ENCODE assay signal across 8 cellular contexts in the genomic region with DNA sequence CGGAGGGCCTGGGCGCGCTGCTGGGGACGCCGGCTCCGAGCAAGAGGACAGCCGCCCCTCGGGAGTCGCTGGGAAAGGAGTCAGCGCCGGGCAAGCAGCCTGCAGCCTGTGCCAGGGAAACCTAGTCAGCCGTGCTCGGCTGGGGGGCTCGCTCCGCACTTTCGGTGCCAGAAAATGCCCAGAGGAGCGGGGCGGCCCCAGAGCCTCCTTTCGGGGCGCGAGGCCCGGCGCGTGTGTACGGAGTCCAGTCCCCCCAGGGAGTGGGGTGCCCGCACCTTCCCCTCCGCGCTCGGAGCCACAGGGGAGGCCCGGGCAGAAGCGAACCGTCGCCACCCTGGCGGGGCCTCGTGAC.
DNase-seq lines count a peak whose midpoint lies in the region; ATAC-seq and TF ChIP-seq lines count a peak whose summit lies in the region.

No MANE protein-coding gene starts in this region.

- peaks cover 0 to 2% of the 10 kb centered on the region in 2 donors for H3K9me3 Mint-ChIP-seq in activated T-cell treated with anti-CD3 and anti-CD28 coated beads, Interleukin-2, amount 50 U/mL, for 72 hours

- intact Hi-C loops in lower lobe of right lung (cut with DNase I): no loop called here
- intact Hi-C loops in tibial artery (cut with DNase I; ENCODE audit: low total_unique reads): no loop called here

- H3K27ac ChIP-seq in lower lobe of right lung (peak overlapping the region; percentile 83), tibial artery (peak overlapping the region; percentile 61 to 64)

- H3K27ac Mint-ChIP-seq in activated T-cell treated with anti-CD3 and anti-CD28 coated beads, Interleukin-2, amount 50 U/mL, for 72 hours: no peak overlapping the region

- TF ChIP-seq CTCF in lower lobe of right lung (IDR thresholded peaks at IDR 0.05) (no peak), tibial artery (IDR thresholded peaks at IDR 0.05) (no peak)

- no peak for TF ChIP-seq RAD21 in Ishikawa (IDR thresholded peaks at IDR 0.05; ENCODE audit: low read depth)

- peaks cover 5% of the 10 kb centered on the region for H3K27me3 Mint-ChIP-seq in activated T-cell treated with anti-CD3 and anti-CD28 coated beads, Interleukin-2, amount 50 U/mL, for 72 hours (ENCODE audit: low read depth)

- TF ChIP-seq EP300 in Ishikawa (IDR thresholded peaks at IDR 0.05; ENCODE audit: borderline replicate concordance): no peak

- H3K4me3 Mint-ChIP-seq in activated T-cell treated with anti-CD3 and anti-CD28 coated beads, Interleukin-2, amount 50 U/mL, for 72 hours: peak overlapping the region; percentile 97

- H3K4me3 ChIP-seq in lower lobe of right lung (peak overlapping the region; percentile 77), tibial artery (peak overlapping the region; percentile 50 to 61)

- peaks cover 13% of the 10 kb centered on the region for H3K4me1 ChIP-seq in lower lobe of right lung
- H3K4me1 ChIP-seq in tibial artery: peaks cover 0 to 23% (median 9%) of the 10 kb centered on the region in 4 donors

- H3K9me3 ChIP-seq in lower lobe of right lung (no peaks in the 10 kb centered on the region), tibial artery (no peaks in the 10 kb centered on the region)

- peak in 1 of 2 donors; percentile 16 for DNase-seq in activated T-cell treated with anti-CD3 and anti-CD28 coated beads, Interleukin-2, amount 50 U/mL, for 72 hours
- DNase-seq in activated T-cell treated with anti-CD3 and anti-CD28 coated beads for 4 hours (no peak), cerebellum (ENCODE audit: low spot score) (peak; percentile 28), lower lobe of right lung (no peak), tibial artery (no peak), HCEC 1CT (no peak), NCI-H1105 (lab: John Stamatoyannopoulos, UW) (no peak)

- peaks cover 0 to 4% of the 10 kb centered on the region in 2 donors for H3K36me3 Mint-ChIP-seq in activated T-cell treated with anti-CD3 and anti-CD28 coated beads, Interleukin-2, amount 50 U/mL, for 72 hours (ENCODE audit: insufficient read depth in 2 of 2)

- peak; percentile 17 to 20 for ATAC-seq in activated T-cell treated with anti-CD3 and anti-CD28 coated beads, Interleukin-2, amount 50 U/mL, for 72 hours (replicated peaks in 1 of 2)
- ATAC-seq in lower lobe of right lung: peak; percentile 61 to 63

- H3K4me1 Mint-ChIP-seq in activated T-cell treated with anti-CD3 and anti-CD28 coated beads, Interleukin-2, amount 50 U/mL, for 72 hours (ENCODE audit: low read depth): peaks cover 31% of the 10 kb centered on the region

- H3K36me3 ChIP-seq in lower lobe of right lung (no peaks in the 10 kb centered on the region), tibial artery (no peaks in the 10 kb centered on the region)

- H3K27me3 ChIP-seq in lower lobe of right lung (ENCODE audit: low read depth) (peaks cover 15% of the 10 kb centered on the region), tibial artery (no peaks in the 10 kb centered on the region)

TF ChIP-seq in Ishikawa, 13 proteins besides CTCF, POLR2A, EP300 and RAD21:
- no peak for TF ChIP-seq CEBPB (IDR thresholded peaks at IDR 0.05)
- TF ChIP-seq ZBTB7A (IDR thresholded peaks at IDR 0.05; ENCODE audit: low read depth): peak; percentile 33
